Comparison of ENCODE assay signal across 22 cellular contexts in genomic region chr2:28487258-28487657, GRCh38. TPM values are rescaled to one million over a fixed set of nuclear protein-coding genes. Genes with fewer than 3 reads are reported as not detected.
"Had no signal": no experiment of that assay in that cellular context is flagged by ENCODE, and none has a peak within 500 bp of the region (broad histone marks: within the 10 kb centered on the region; RNA-seq: fewer than 3 reads in every experiment).

No MANE protein-coding gene starts in this region.

- DNase-seq: Kasumi-1, MM.1S, NCI-H1092 treated with DMSO at 0.1 percent for 48 hours, NCI-H1417, NCI-H1436 treated with DMSO at 0.1 percent for 48 hours, NCI-H1694 treated with DMSO at 0.1 percent for 48 hours, NCI-H1930, NCI-H2081, NCI-H2107, NCI-H2227 treated with DMSO at 0.1 percent for 48 hours, NCI-H524, NCI-H526 treated with DMSO at 0.1 percent for 48 hours, NCI-H748 treated with DMSO at 0.1 percent for 48 hours, SHP77, SK-N-SH had no signal

- H3K27ac Mint-ChIP-seq: IgD-negative memory B cell had no signal

- H3K4me3 ChIP-seq: K562 had no signal

- H3K9ac ChIP-seq: KMS-11, SK-N-SH had no signal

- H3K9me3 ChIP-seq: SK-N-SH had no signal

- FAIRE-seq: HTR-8/SVneo, K562, RCC 7860 had no signal

- H3K4me1 Mint-ChIP-seq: IgD-negative memory B cell had no signal

- H3K9me3 Mint-ChIP-seq: IgD-negative memory B cell had no signal

- H3K4me2 ChIP-seq: KMS-11, SK-N-SH had no signal

- H3K36me3 Mint-ChIP-seq: IgD-negative memory B cell had no signal

- H3K27ac ChIP-seq: HL-60, KMS-11, RWPE1 had no signal

- ATAC-seq: K562 had no signal

- H3K4me3 Mint-ChIP-seq: IgD-negative memory B cell had no signal

RNA-seq across cellular contexts. Expression of gene PLB1, which starts 8.6 kb away (rescaled TPM):
- polyA plus RNA-seq: IgD-negative memory B cell had no signal
